ENCODE assay signal across 1 cellular context in the genomic region with DNA sequence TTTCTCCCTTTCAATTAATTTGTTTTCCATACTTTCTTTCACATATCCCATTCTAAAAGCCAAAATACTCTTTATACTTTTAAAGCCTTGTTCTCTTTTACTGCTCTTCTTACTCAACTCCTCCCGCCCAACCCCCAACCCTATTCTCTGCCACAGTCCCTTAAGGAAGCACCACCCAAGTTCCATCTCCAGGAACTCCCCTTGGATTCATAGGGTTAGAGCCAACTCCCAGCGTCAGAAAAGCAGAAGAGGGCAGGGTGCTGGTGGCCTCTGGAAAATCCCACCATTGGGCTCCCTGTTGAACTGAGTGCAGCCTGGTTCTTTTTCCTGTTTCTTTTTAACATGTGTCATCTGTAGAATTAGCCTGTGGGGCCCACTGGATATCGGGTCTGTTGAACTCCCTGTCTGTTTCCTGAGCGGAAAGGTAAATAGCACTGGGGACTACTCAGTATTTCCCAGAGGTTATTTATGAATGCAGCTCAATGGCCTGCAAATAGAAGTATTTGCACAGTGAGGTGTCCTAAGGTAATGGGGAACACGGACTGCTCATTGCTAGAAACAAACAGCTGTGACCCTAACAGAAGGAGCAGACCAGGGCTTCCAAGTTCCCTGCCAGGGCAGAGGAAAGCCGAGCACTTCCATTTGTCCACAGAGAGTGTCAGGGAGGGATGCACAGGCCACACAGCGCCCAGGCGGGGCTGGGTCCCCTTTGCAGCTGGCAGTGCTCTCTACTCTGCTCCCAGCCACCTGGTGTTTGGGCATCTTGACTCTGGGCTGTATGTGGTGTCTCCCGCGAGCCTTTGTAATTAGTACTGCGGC.
TF ChIP-seq lines count a peak whose summit lies in the region.

No MANE protein-coding gene starts in this region.

TF ChIP-seq in H1, 55 proteins besides CTCF, POLR2A, EP300 and RAD21:
- TF ChIP-seq RXRA (IDR thresholded peaks at IDR 0.05; ENCODE audit: insufficient read depth, low read depth, low read length) (no peak), CBX5 (IDR thresholded peaks at IDR 0.05; ENCODE audit: low read depth, low read length) (no peak), JUND (IDR thresholded peaks at IDR 0.05; ENCODE audit: low read length) (no peak), NRF1 (IDR thresholded peaks at IDR 0.05; ENCODE audit: low read depth, low read length) (no peak), KDM4A (IDR thresholded peaks at IDR 0.05; ENCODE audit: low read depth, low read length, severe bottlenecking) (no peak), KDM5A (IDR thresholded peaks at IDR 0.05; ENCODE audit: low read length) (no peak), JUN (IDR thresholded peaks at IDR 0.05; ENCODE audit: low read depth, low read length) (no peak), KDM1A (IDR thresholded peaks at IDR 0.05; ENCODE audit: borderline replicate concordance, low read length) (no peak), TEAD4 (IDR thresholded peaks at IDR 0.05; ENCODE audit: low read depth, low read length) (no peak), RFX5 (IDR thresholded peaks at IDR 0.05; ENCODE audit: borderline replicate concordance, low read depth, low read length) (no peak), TAF7 (optimal IDR thresholded peaks at IDR 0.05; ENCODE audit: borderline replicate concordance, low read depth, low read length) (no peak)
- TF ChIP-seq, protein P1, sequence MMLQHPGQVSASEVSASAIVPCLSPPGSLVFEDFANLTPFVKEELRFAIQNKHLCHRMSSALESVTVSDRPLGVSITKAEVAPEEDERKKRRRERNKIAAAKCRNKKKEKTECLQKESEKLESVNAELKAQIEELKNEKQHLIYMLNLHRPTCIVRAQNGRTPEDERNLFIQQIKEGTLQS (IDR thresholded peaks at IDR 0.05; ENCODE audit: insufficient read depth, low read depth, low read length) = no peak
